1 cellular context compared by ENCODE assay signal in genomic region chr1:147241955-147242448, GRCh38.
A peak's percentile ranks its signal among the peaks of the same experiment; 100 is the strongest.
TF ChIP-seq lines count a peak whose summit lies in the region.

No MANE protein-coding gene starts in this region.

TF ChIP-seq in HepG2, 621 proteins besides CTCF, POLR2A, EP300 and RAD21:
- no peak for TF ChIP-seq CAMTA2 (CRISPR knock-in tag; IDR thresholded peaks at IDR 0.05; ENCODE audit: borderline replicate concordance)
- peak; percentile 59; the same call in 1 of the 2 replicates for TF ChIP-seq ZC3H4 (CRISPR knock-in tag; IDR thresholded peaks at IDR 0.05; ENCODE audit: borderline replicate concordance)
- no peak for TF ChIP-seq ZNF646 (CRISPR knock-in tag; IDR thresholded peaks at IDR 0.05)
- TF ChIP-seq ZNF18 (CRISPR knock-in tag; IDR thresholded peaks at IDR 0.05; ENCODE audit: insufficient replicate concordance): no peak
- 0 out of 2 replicates have a peak, but pooled peaks have one; percentile 6 for TF ChIP-seq DNMT3B (CRISPR knock-in tag; conservative IDR thresholded peaks at IDR 0.05)
- TF ChIP-seq SMAD3 (CRISPR knock-in tag; IDR thresholded peaks at IDR 0.05): peak; percentile 2; the same call in 1 of the 2 replicates
- TF ChIP-seq NFE2L2 (IDR thresholded peaks at IDR 0.05; ENCODE audit: low read length): peak; percentile 26; the same call in 1 of the 2 replicates
- 0 out of 2 replicates have a peak, but pooled peaks have one; percentile 17 for TF ChIP-seq GFI1 (CRISPR knock-in tag; IDR thresholded peaks at IDR 0.05; ENCODE audit: borderline replicate concordance)
TF ChIP-seq in HepG2: peak in this region for 5.
